Comparison of ENCODE assay signal across 1 cellular context in the genomic region with DNA sequence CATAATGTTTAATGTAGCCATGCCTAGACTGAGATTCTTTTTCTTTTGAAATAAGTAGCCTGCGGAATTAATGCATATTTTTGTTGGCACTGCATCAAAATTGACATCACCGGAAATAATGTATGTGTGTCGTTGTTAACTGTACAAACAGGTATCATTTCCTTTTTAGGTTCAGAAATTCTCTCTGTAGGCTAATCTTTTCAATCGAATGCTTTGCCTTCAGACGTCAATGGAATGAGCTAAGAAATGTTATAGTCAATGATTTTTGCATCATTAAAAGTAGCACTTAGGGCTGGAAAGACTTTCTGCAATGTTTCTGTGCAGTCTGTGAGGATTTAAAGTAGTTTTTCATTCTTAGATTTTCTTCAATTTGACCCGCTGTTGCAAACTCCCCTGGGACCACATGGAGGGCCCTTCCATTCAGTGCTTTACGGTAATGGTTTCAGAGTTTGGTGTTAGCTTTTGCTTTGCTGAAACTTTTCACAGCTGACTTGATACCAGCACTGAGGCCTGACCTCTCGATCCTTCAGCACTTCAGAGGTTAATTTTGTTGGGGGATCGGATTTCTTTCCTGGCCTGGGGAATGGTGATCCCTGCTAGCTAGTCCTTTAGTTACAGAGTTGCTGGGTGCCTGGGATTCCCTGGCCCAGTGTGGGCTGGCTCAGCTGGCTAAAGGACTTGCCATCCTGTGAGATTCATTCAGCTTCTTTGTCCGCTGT.
TF ChIP-seq lines count a peak whose summit lies in the region.

No MANE protein-coding gene starts in this region.

TF ChIP-seq in HepG2, 621 proteins besides CTCF, POLR2A, EP300 and RAD21 (continued from another document):
- TF ChIP-seq, protein P1, sequence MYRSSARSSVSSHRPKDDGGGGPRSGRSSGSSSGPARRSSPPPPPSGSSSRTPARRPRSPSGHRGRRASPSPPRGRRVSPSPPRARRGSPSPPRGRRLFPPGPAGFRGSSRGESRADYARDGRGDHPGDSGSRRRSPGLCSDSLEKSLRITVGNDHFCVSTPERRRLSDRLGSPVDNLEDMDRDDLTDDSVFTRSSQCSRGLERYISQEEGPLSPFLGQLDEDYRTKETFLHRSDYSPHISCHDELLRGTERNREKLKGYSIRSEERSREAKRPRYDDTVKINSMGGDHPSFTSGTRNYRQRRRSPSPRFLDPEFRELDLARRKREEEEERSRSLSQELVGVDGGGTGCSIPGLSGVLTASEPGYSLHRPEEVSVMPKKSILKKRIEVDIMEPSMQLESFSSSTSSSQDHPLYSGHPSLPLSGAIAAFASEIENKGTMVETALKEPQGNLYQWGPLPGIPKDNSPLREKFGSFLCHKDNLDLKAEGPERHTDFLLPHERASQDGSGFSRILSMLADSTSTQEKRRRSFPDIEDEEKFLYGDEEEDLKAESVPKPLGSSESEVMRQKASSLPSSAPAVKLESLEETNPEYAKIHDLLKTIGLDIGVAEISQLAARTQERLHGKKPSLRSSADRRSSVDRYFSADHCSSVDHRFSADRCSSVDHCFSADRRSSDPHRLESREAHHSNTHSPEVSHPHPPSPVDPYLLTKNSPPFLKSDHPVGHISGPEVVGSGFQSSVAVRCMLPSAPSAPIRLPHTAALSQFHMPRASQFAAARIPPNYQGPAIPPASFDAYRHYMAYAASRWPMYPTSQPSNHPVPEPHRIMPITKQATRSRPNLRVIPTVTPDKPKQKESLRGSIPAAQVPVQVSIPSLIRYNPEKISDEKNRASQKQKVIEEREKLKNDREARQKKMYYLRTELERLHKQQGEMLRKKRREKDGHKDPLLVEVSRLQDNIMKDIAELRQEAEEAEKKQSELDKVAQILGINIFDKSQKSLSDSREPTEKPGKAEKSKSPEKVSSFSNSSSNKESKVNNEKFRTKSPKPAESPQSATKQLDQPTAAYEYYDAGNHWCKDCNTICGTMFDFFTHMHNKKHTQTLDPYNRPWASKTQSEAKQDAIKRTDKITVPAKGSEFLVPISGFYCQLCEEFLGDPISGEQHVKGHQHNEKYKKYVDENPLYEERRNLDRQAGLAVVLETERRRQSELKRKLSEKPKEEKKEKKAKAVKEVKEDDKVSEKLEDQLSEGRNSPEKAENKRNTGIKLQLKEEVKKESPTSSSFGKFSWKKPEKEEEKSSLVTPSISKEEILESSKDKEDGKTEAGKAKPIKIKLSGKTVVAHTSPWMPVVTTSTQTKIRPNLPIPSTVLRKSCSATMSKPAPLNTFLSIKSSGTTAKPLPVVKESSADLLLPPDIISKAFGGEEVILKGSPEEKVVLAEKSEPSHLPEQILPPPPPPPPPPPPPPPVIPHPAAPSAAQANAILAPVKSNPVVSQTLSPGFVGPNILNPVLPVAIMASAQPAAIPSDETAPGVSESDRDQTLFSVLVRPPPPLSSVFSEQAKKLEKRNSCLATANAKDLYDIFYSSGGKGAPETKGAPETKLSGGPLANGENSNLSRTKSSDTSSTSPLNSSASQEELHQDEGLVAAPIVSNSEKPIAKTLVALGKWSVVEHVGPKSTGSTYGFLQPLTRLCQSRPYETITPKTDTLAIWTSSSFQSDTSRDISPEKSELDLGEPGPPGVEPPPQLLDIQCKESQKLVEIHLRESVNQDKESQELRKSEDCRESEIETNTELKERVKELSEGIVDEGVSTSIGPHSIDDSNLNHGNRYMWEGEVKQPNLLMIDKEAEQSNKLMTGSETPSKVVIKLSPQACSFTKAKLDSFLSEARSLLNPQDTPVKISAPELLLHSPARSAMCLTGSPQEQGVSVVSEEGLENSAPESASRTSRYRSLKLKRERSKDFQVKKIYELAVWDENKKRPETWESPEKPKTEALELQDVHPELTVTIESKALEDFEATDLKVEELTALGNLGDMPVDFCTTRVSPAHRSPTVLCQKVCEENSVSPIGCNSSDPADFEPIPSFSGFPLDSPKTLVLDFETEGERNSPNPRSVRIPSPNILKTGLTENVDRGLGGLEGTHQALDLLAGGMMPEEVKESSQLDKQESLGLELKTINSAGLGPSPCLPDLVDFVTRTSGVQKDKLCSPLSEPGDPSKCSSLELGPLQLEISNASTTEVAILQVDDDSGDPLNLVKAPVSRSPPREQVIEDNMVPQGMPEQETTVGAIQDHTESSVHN (CRISPR knock-in tag; IDR thresholded peaks at IDR 0.05) = 0 out of 2 replicates have a peak, but pooled peaks have one; percentile 65
- no peak for TF ChIP-seq ZNF496 (CRISPR knock-in tag; IDR thresholded peaks at IDR 0.05; ENCODE audit: insufficient replicate concordance)
- TF ChIP-seq, protein P2, sequence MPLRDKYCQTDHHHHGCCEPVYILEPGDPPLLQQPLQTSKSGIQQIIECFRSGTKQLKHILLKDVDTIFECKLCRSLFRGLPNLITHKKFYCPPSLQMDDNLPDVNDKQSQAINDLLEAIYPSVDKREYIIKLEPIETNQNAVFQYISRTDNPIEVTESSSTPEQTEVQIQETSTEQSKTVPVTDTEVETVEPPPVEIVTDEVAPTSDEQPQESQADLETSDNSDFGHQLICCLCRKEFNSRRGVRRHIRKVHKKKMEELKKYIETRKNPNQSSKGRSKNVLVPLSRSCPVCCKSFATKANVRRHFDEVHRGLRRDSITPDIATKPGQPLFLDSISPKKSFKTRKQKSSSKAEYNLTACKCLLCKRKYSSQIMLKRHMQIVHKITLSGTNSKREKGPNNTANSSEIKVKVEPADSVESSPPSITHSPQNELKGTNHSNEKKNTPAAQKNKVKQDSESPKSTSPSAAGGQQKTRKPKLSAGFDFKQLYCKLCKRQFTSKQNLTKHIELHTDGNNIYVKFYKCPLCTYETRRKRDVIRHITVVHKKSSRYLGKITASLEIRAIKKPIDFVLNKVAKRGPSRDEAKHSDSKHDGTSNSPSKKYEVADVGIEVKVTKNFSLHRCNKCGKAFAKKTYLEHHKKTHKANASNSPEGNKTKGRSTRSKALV (CRISPR knock-in tag; IDR thresholded peaks at IDR 0.05) = no peak
- TF ChIP-seq MTF1 (CRISPR knock-in tag; IDR thresholded peaks at IDR 0.05) = no peak
- TF ChIP-seq, protein P3, sequence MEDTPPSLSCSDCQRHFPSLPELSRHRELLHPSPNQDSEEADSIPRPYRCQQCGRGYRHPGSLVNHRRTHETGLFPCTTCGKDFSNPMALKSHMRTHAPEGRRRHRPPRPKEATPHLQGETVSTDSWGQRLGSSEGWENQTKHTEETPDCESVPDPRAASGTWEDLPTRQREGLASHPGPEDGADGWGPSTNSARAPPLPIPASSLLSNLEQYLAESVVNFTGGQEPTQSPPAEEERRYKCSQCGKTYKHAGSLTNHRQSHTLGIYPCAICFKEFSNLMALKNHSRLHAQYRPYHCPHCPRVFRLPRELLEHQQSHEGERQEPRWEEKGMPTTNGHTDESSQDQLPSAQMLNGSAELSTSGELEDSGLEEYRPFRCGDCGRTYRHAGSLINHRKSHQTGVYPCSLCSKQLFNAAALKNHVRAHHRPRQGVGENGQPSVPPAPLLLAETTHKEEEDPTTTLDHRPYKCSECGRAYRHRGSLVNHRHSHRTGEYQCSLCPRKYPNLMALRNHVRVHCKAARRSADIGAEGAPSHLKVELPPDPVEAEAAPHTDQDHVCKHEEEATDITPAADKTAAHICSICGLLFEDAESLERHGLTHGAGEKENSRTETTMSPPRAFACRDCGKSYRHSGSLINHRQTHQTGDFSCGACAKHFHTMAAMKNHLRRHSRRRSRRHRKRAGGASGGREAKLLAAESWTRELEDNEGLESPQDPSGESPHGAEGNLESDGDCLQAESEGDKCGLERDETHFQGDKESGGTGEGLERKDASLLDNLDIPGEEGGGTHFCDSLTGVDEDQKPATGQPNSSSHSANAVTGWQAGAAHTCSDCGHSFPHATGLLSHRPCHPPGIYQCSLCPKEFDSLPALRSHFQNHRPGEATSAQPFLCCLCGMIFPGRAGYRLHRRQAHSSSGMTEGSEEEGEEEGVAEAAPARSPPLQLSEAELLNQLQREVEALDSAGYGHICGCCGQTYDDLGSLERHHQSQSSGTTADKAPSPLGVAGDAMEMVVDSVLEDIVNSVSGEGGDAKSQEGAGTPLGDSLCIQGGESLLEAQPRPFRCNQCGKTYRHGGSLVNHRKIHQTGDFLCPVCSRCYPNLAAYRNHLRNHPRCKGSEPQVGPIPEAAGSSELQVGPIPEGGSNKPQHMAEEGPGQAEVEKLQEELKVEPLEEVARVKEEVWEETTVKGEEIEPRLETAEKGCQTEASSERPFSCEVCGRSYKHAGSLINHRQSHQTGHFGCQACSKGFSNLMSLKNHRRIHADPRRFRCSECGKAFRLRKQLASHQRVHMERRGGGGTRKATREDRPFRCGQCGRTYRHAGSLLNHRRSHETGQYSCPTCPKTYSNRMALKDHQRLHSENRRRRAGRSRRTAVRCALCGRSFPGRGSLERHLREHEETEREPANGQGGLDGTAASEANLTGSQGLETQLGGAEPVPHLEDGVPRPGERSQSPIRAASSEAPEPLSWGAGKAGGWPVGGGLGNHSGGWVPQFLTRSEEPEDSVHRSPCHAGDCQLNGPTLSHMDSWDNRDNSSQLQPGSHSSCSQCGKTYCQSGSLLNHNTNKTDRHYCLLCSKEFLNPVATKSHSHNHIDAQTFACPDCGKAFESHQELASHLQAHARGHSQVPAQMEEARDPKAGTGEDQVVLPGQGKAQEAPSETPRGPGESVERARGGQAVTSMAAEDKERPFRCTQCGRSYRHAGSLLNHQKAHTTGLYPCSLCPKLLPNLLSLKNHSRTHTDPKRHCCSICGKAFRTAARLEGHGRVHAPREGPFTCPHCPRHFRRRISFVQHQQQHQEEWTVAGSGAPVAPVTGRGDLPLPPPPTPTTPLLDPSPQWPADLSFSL (CRISPR knock-in tag; IDR thresholded peaks at IDR 0.05) = no peak
- TF ChIP-seq HNRNPK (IDR thresholded peaks at IDR 0.05; ENCODE audit: low read depth, low read length, poor library complexity, severe bottlenecking) = no peak
